1 cellular context compared by ENCODE assay signal in the genomic region with DNA sequence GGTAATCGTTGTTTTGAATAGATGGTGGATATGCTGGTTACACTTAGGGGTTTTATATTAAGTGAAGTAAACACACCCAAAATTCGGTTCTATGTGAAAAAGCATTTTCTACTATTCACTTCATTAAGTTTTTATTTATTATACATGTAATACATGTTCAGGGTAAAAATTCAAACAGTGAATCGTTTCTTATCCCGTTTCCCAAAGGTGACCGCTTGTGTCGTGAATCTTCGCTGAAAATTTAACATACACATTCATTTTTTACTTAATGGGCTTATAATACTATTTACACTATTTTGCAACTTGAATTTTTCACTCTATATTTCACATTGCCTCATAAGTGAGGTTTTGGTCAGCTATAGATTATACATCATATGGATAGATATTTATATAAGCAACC.
TF ChIP-seq lines count a peak whose summit lies in the region.

No MANE protein-coding gene starts in this region.

TF ChIP-seq in H1, 55 proteins besides CTCF, POLR2A, EP300 and RAD21 (continued from another document):
- TF ChIP-seq, protein P1, sequence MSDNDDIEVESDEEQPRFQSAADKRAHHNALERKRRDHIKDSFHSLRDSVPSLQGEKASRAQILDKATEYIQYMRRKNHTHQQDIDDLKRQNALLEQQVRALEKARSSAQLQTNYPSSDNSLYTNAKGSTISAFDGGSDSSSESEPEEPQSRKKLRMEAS (IDR thresholded peaks at IDR 0.05) = no peak
- TF ChIP-seq BCL11A (IDR thresholded peaks at IDR 0.05; ENCODE audit: low read depth in 2 of 2, low read length in 2 of 2) (no peak), RNF2 (IDR thresholded peaks at IDR 0.05; ENCODE audit: borderline replicate concordance, low read depth, low read length, missing control alignments, poor library complexity, severe bottlenecking) (no peak), CEBPB (IDR thresholded peaks at IDR 0.05; ENCODE audit: low read depth, low read length) (no peak), RFX5 (IDR thresholded peaks at IDR 0.05; ENCODE audit: borderline replicate concordance, low read depth, low read length) (no peak), HDAC2 (IDR thresholded peaks at IDR 0.05; ENCODE audit: borderline replicate concordance in 1 of 2, low read depth in 2 of 2, low read length in 2 of 2) (no peak), BACH1 (IDR thresholded peaks at IDR 0.05; ENCODE audit: low read length) (no peak), EGR1 (IDR thresholded peaks at IDR 0.05; ENCODE audit: borderline replicate concordance, low read depth, low read length) (no peak), SUZ12 (IDR thresholded peaks at IDR 0.05; ENCODE audit: low read length) (no peak), CHD1 (IDR thresholded peaks at IDR 0.05; ENCODE audit: low read depth, low read length) (no peak), SRF (IDR thresholded peaks at IDR 0.05; ENCODE audit: low read depth, low read length) (no peak), TEAD4 (IDR thresholded peaks at IDR 0.05; ENCODE audit: low read depth, low read length) (no peak), CBX8 (IDR thresholded peaks at IDR 0.05; ENCODE audit: borderline replicate concordance, low read depth, low read length) (no peak), CREB1 (IDR thresholded peaks at IDR 0.05) (no peak), MAFK (IDR thresholded peaks at IDR 0.05; ENCODE audit: low read depth, low read length) (no peak)
- TF ChIP-seq, protein P2, sequence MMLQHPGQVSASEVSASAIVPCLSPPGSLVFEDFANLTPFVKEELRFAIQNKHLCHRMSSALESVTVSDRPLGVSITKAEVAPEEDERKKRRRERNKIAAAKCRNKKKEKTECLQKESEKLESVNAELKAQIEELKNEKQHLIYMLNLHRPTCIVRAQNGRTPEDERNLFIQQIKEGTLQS (IDR thresholded peaks at IDR 0.05; ENCODE audit: insufficient read depth, low read depth, low read length) = no peak
- TF ChIP-seq, protein P3, sequence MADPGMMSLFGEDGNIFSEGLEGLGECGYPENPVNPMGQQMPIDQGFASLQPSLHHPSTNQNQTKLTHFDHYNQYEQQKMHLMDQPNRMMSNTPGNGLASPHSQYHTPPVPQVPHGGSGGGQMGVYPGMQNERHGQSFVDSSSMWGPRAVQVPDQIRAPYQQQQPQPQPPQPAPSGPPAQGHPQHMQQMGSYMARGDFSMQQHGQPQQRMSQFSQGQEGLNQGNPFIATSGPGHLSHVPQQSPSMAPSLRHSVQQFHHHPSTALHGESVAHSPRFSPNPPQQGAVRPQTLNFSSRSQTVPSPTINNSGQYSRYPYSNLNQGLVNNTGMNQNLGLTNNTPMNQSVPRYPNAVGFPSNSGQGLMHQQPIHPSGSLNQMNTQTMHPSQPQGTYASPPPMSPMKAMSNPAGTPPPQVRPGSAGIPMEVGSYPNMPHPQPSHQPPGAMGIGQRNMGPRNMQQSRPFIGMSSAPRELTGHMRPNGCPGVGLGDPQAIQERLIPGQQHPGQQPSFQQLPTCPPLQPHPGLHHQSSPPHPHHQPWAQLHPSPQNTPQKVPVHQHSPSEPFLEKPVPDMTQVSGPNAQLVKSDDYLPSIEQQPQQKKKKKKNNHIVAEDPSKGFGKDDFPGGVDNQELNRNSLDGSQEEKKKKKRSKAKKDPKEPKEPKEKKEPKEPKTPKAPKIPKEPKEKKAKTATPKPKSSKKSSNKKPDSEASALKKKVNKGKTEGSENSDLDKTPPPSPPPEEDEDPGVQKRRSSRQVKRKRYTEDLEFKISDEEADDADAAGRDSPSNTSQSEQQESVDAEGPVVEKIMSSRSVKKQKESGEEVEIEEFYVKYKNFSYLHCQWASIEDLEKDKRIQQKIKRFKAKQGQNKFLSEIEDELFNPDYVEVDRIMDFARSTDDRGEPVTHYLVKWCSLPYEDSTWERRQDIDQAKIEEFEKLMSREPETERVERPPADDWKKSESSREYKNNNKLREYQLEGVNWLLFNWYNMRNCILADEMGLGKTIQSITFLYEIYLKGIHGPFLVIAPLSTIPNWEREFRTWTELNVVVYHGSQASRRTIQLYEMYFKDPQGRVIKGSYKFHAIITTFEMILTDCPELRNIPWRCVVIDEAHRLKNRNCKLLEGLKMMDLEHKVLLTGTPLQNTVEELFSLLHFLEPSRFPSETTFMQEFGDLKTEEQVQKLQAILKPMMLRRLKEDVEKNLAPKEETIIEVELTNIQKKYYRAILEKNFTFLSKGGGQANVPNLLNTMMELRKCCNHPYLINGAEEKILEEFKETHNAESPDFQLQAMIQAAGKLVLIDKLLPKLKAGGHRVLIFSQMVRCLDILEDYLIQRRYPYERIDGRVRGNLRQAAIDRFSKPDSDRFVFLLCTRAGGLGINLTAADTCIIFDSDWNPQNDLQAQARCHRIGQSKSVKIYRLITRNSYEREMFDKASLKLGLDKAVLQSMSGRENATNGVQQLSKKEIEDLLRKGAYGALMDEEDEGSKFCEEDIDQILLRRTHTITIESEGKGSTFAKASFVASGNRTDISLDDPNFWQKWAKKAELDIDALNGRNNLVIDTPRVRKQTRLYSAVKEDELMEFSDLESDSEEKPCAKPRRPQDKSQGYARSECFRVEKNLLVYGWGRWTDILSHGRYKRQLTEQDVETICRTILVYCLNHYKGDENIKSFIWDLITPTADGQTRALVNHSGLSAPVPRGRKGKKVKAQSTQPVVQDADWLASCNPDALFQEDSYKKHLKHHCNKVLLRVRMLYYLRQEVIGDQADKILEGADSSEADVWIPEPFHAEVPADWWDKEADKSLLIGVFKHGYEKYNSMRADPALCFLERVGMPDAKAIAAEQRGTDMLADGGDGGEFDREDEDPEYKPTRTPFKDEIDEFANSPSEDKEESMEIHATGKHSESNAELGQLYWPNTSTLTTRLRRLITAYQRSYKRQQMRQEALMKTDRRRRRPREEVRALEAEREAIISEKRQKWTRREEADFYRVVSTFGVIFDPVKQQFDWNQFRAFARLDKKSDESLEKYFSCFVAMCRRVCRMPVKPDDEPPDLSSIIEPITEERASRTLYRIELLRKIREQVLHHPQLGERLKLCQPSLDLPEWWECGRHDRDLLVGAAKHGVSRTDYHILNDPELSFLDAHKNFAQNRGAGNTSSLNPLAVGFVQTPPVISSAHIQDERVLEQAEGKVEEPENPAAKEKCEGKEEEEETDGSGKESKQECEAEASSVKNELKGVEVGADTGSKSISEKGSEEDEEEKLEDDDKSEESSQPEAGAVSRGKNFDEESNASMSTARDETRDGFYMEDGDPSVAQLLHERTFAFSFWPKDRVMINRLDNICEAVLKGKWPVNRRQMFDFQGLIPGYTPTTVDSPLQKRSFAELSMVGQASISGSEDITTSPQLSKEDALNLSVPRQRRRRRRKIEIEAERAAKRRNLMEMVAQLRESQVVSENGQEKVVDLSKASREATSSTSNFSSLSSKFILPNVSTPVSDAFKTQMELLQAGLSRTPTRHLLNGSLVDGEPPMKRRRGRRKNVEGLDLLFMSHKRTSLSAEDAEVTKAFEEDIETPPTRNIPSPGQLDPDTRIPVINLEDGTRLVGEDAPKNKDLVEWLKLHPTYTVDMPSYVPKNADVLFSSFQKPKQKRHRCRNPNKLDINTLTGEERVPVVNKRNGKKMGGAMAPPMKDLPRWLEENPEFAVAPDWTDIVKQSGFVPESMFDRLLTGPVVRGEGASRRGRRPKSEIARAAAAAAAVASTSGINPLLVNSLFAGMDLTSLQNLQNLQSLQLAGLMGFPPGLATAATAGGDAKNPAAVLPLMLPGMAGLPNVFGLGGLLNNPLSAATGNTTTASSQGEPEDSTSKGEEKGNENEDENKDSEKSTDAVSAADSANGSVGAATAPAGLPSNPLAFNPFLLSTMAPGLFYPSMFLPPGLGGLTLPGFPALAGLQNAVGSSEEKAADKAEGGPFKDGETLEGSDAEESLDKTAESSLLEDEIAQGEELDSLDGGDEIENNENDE (IDR thresholded peaks at IDR 0.05; ENCODE audit: insufficient replicate concordance, low read length) = no peak
